In genomic region chr9:81609782-81610738, GRCh38 we compare ENCODE assay signal across 1 cellular context.
TF ChIP-seq lines count a peak whose summit lies in the region.

No MANE protein-coding gene starts in this region.

TF ChIP-seq in HepG2, 621 proteins besides CTCF, POLR2A, EP300 and RAD21 (continued from another document and continues in another):
- no peak for TF ChIP-seq ZNF280B (CRISPR knock-in tag; IDR thresholded peaks at IDR 0.05; ENCODE audit: borderline replicate concordance)
- TF ChIP-seq ZNF138 (CRISPR knock-in tag; IDR thresholded peaks at IDR 0.05; ENCODE audit: low read depth): no peak
- no peak for TF ChIP-seq RFX1 (IDR thresholded peaks at IDR 0.05)
- TF ChIP-seq ZNF746 (CRISPR knock-in tag; IDR thresholded peaks at IDR 0.05): 0 out of 2 replicates have a peak, but pooled peaks have one; percentile 33
- peak; percentile 48; the same call in 1 of the 2 replicates for TF ChIP-seq TCF7L2 (IDR thresholded peaks at IDR 0.05; ENCODE audit: low read depth, low read length)
- TF ChIP-seq ZNF362 (CRISPR knock-in tag; IDR thresholded peaks at IDR 0.05; ENCODE audit: borderline replicate concordance): no peak
- TF ChIP-seq FOXO4 (CRISPR knock-in tag; conservative IDR thresholded peaks at IDR 0.05): no peak
- TF ChIP-seq ZNF567 (CRISPR knock-in tag; IDR thresholded peaks at IDR 0.05; ENCODE audit: borderline replicate concordance): no peak
- TF ChIP-seq ZNF3 (CRISPR knock-in tag; IDR thresholded peaks at IDR 0.05): 0 out of 2 replicates have a peak, but pooled peaks have one; percentile 1
- no peak for TF ChIP-seq PHB2 (IDR thresholded peaks at IDR 0.05; ENCODE audit: partially characterized antibody)
- no peak for TF ChIP-seq MXI1 (IDR thresholded peaks at IDR 0.05; ENCODE audit: borderline replicate concordance, low read depth, low read length)
- no peak for TF ChIP-seq ZNF468 (CRISPR knock-in tag; IDR thresholded peaks at IDR 0.05)
- no peak for TF ChIP-seq HOXA7 (CRISPR knock-in tag; IDR thresholded peaks at IDR 0.05)
- TF ChIP-seq NFYB (CRISPR knock-in tag; IDR thresholded peaks at IDR 0.05): no peak
- no peak for TF ChIP-seq ZNF34 (CRISPR knock-in tag; IDR thresholded peaks at IDR 0.05; ENCODE audit: borderline replicate concordance)
- no peak for TF ChIP-seq RBM22 (optimal IDR thresholded peaks at IDR 0.05; ENCODE audit: low read length)
- TF ChIP-seq CENPX (CRISPR knock-in tag; IDR thresholded peaks at IDR 0.05): no peak
- no peak for TF ChIP-seq ZNF720 (CRISPR knock-in tag; IDR thresholded peaks at IDR 0.05)
- no peak for TF ChIP-seq SNAPC5 (CRISPR knock-in tag; IDR thresholded peaks at IDR 0.05; ENCODE audit: borderline replicate concordance)
- peak; percentile 93 for TF ChIP-seq SALL1 (CRISPR knock-in tag; IDR thresholded peaks at IDR 0.05)
- TF ChIP-seq IKZF1 (IDR thresholded peaks at IDR 0.05): no peak
- no peak for TF ChIP-seq ZNF224 (CRISPR knock-in tag; IDR thresholded peaks at IDR 0.05)
- 0 out of 2 replicates have a peak, but pooled peaks have one; percentile 30 for TF ChIP-seq ZNF235 (CRISPR knock-in tag; IDR thresholded peaks at IDR 0.05; ENCODE audit: borderline replicate concordance)
- TF ChIP-seq POLR2AphosphoS2 (IDR thresholded peaks at IDR 0.05; ENCODE audit: low read depth, low read length): no peak
- no peak for TF ChIP-seq TBP (CRISPR knock-in tag; IDR thresholded peaks at IDR 0.05)
- no peak for TF ChIP-seq NFE2L1 (CRISPR knock-in tag; IDR thresholded peaks at IDR 0.05; ENCODE audit: borderline replicate concordance)
- no peak for TF ChIP-seq NFE2L2 (IDR thresholded peaks at IDR 0.05; ENCODE audit: low read length)
- no peak for TF ChIP-seq ZNF672 (CRISPR knock-in tag; IDR thresholded peaks at IDR 0.05)
- TF ChIP-seq ZBTB21 (CRISPR knock-in tag; IDR thresholded peaks at IDR 0.05): no peak
- TF ChIP-seq NR1H2 (CRISPR knock-in tag; IDR thresholded peaks at IDR 0.05; ENCODE audit: borderline replicate concordance, low read depth): no peak
- no peak for TF ChIP-seq THAP7 (CRISPR knock-in tag; IDR thresholded peaks at IDR 0.05)
- no peak for TF ChIP-seq ZNF841 (CRISPR knock-in tag; IDR thresholded peaks at IDR 0.05; ENCODE audit: borderline replicate concordance)
- peak; percentile 93 for TF ChIP-seq PAXIP1 (CRISPR knock-in tag; conservative IDR thresholded peaks at IDR 0.05)
- TF ChIP-seq ETV6 (CRISPR knock-in tag; conservative IDR thresholded peaks at IDR 0.05): no peak
- TF ChIP-seq IKZF4 (CRISPR knock-in tag; IDR thresholded peaks at IDR 0.05; ENCODE audit: borderline replicate concordance, low read depth, not compliant biosample characterization): no peak
- TF ChIP-seq ZKSCAN1 (IDR thresholded peaks at IDR 0.05; ENCODE audit: low read length): no peak
- TF ChIP-seq ZFP91 (CRISPR knock-in tag; IDR thresholded peaks at IDR 0.05; ENCODE audit: borderline replicate concordance): no peak
- peak; percentile 69; the same call in 1 of the 2 replicates for TF ChIP-seq ZNF564 (CRISPR knock-in tag; IDR thresholded peaks at IDR 0.05)
- no peak for TF ChIP-seq ZNF629 (CRISPR knock-in tag; conservative IDR thresholded peaks at IDR 0.05)
- TF ChIP-seq ZNF607 (CRISPR knock-in tag; IDR thresholded peaks at IDR 0.05; ENCODE audit: borderline replicate concordance): no peak
- TF ChIP-seq LCORL (IDR thresholded peaks at IDR 0.05): 0 out of 2 replicates have a peak, but pooled peaks have one; percentile 30
- peak; percentile 95 for TF ChIP-seq LCORL (CRISPR knock-in tag; IDR thresholded peaks at IDR 0.05)
- TF ChIP-seq NFRKB (IDR thresholded peaks at IDR 0.05): no peak
- TF ChIP-seq MTERF4 (CRISPR knock-in tag; IDR thresholded peaks at IDR 0.05): 0 out of 2 replicates have a peak, but pooled peaks have one; percentile 28
- no peak for TF ChIP-seq KDM5B (CRISPR knock-in tag; IDR thresholded peaks at IDR 0.05; ENCODE audit: borderline replicate concordance)
- peak; percentile 92 for TF ChIP-seq CEBPG (CRISPR knock-in tag; IDR thresholded peaks at IDR 0.05)
- no peak for TF ChIP-seq NFIB (CRISPR knock-in tag; IDR thresholded peaks at IDR 0.05; ENCODE audit: borderline replicate concordance)
- TF ChIP-seq TOPORS (CRISPR knock-in tag; IDR thresholded peaks at IDR 0.05): peak; percentile 64; the same call in 1 of the 2 replicates
- no peak for TF ChIP-seq TERF1 (CRISPR knock-in tag; IDR thresholded peaks at IDR 0.05)
- TF ChIP-seq ZBTB44 (CRISPR knock-in tag; IDR thresholded peaks at IDR 0.05): no peak
- no peak for TF ChIP-seq XBP1 (CRISPR knock-in tag; IDR thresholded peaks at IDR 0.05)
- TF ChIP-seq HIVEP1 (CRISPR knock-in tag; IDR thresholded peaks at IDR 0.05): no peak
- no peak for TF ChIP-seq BRF2 (CRISPR knock-in tag; IDR thresholded peaks at IDR 0.05)
- peak; percentile 96 for TF ChIP-seq PATZ1 (CRISPR knock-in tag; IDR thresholded peaks at IDR 0.05)
